1 cellular context compared by ENCODE assay signal in genomic region chr1:234619794-234620247, GRCh38.
TF ChIP-seq lines count a peak whose summit lies in the region.

No MANE protein-coding gene starts in this region.

TF ChIP-seq in HepG2, 621 proteins besides CTCF, POLR2A, EP300 and RAD21 (continued from another document and continues in another):
- TF ChIP-seq, protein P1, sequence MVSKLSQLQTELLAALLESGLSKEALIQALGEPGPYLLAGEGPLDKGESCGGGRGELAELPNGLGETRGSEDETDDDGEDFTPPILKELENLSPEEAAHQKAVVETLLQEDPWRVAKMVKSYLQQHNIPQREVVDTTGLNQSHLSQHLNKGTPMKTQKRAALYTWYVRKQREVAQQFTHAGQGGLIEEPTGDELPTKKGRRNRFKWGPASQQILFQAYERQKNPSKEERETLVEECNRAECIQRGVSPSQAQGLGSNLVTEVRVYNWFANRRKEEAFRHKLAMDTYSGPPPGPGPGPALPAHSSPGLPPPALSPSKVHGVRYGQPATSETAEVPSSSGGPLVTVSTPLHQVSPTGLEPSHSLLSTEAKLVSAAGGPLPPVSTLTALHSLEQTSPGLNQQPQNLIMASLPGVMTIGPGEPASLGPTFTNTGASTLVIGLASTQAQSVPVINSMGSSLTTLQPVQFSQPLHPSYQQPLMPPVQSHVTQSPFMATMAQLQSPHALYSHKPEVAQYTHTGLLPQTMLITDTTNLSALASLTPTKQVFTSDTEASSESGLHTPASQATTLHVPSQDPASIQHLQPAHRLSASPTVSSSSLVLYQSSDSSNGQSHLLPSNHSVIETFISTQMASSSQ (IDR thresholded peaks at IDR 0.05; ENCODE audit: low read depth): peak; percentile 99
- TF ChIP-seq, protein P1 (CRISPR knock-in tag; IDR thresholded peaks at IDR 0.05; ENCODE audit: borderline replicate concordance): peak; percentile 99
- TF ChIP-seq NFAT5 (CRISPR knock-in tag; IDR thresholded peaks at IDR 0.05) (no peak), FOXM1 (CRISPR knock-in tag; IDR thresholded peaks at IDR 0.05) (no peak), PPARG (CRISPR knock-in tag; conservative IDR thresholded peaks at IDR 0.05) (peak; percentile 85), ZNF503 (CRISPR knock-in tag; IDR thresholded peaks at IDR 0.05) (peak; percentile 87), ZNF766 (CRISPR knock-in tag; IDR thresholded peaks at IDR 0.05; ENCODE audit: borderline replicate concordance) (no peak), REPIN1 (CRISPR knock-in tag; IDR thresholded peaks at IDR 0.05; ENCODE audit: borderline replicate concordance, low read depth) (peak; percentile 54; the same call in 1 of the 2 replicates), ZNF7 (CRISPR knock-in tag; IDR thresholded peaks at IDR 0.05) (no peak), ZNF615 (CRISPR knock-in tag; IDR thresholded peaks at IDR 0.05; ENCODE audit: borderline replicate concordance) (no peak), ZBTB20 (CRISPR knock-in tag; IDR thresholded peaks at IDR 0.05; ENCODE audit: borderline replicate concordance, low read depth) (peak; percentile 85; the same call in 1 of the 2 replicates), EHMT2 (IDR thresholded peaks at IDR 0.05; ENCODE audit: borderline replicate concordance, low read depth, low read length) (no peak), YEATS4 (CRISPR knock-in tag; IDR thresholded peaks at IDR 0.05; ENCODE audit: borderline replicate concordance) (no peak), ZFP36L2 (CRISPR knock-in tag; IDR thresholded peaks at IDR 0.05) (no peak), ZNF33B (CRISPR knock-in tag; IDR thresholded peaks at IDR 0.05) (no peak), MXD3 (CRISPR knock-in tag; IDR thresholded peaks at IDR 0.05) (no peak), AHDC1 (CRISPR knock-in tag; IDR thresholded peaks at IDR 0.05; ENCODE audit: borderline replicate concordance) (peak; percentile 58; the same call in 1 of the 2 replicates), ZBTB38 (CRISPR knock-in tag; IDR thresholded peaks at IDR 0.05) (no peak), SMAD9 (CRISPR knock-in tag; IDR thresholded peaks at IDR 0.05) (no peak)
- TF ChIP-seq, protein P2, sequence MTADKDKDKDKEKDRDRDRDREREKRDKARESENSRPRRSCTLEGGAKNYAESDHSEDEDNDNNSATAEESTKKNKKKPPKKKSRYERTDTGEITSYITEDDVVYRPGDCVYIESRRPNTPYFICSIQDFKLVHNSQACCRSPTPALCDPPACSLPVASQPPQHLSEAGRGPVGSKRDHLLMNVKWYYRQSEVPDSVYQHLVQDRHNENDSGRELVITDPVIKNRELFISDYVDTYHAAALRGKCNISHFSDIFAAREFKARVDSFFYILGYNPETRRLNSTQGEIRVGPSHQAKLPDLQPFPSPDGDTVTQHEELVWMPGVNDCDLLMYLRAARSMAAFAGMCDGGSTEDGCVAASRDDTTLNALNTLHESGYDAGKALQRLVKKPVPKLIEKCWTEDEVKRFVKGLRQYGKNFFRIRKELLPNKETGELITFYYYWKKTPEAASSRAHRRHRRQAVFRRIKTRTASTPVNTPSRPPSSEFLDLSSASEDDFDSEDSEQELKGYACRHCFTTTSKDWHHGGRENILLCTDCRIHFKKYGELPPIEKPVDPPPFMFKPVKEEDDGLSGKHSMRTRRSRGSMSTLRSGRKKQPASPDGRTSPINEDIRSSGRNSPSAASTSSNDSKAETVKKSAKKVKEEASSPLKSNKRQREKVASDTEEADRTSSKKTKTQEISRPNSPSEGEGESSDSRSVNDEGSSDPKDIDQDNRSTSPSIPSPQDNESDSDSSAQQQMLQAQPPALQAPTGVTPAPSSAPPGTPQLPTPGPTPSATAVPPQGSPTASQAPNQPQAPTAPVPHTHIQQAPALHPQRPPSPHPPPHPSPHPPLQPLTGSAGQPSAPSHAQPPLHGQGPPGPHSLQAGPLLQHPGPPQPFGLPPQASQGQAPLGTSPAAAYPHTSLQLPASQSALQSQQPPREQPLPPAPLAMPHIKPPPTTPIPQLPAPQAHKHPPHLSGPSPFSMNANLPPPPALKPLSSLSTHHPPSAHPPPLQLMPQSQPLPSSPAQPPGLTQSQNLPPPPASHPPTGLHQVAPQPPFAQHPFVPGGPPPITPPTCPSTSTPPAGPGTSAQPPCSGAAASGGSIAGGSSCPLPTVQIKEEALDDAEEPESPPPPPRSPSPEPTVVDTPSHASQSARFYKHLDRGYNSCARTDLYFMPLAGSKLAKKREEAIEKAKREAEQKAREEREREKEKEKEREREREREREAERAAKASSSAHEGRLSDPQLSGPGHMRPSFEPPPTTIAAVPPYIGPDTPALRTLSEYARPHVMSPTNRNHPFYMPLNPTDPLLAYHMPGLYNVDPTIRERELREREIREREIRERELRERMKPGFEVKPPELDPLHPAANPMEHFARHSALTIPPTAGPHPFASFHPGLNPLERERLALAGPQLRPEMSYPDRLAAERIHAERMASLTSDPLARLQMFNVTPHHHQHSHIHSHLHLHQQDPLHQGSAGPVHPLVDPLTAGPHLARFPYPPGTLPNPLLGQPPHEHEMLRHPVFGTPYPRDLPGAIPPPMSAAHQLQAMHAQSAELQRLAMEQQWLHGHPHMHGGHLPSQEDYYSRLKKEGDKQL (CRISPR knock-in tag; IDR thresholded peaks at IDR 0.05; ENCODE audit: low read depth): peak; percentile 58; the same call in 1 of the 2 replicates
- TF ChIP-seq, protein P3, sequence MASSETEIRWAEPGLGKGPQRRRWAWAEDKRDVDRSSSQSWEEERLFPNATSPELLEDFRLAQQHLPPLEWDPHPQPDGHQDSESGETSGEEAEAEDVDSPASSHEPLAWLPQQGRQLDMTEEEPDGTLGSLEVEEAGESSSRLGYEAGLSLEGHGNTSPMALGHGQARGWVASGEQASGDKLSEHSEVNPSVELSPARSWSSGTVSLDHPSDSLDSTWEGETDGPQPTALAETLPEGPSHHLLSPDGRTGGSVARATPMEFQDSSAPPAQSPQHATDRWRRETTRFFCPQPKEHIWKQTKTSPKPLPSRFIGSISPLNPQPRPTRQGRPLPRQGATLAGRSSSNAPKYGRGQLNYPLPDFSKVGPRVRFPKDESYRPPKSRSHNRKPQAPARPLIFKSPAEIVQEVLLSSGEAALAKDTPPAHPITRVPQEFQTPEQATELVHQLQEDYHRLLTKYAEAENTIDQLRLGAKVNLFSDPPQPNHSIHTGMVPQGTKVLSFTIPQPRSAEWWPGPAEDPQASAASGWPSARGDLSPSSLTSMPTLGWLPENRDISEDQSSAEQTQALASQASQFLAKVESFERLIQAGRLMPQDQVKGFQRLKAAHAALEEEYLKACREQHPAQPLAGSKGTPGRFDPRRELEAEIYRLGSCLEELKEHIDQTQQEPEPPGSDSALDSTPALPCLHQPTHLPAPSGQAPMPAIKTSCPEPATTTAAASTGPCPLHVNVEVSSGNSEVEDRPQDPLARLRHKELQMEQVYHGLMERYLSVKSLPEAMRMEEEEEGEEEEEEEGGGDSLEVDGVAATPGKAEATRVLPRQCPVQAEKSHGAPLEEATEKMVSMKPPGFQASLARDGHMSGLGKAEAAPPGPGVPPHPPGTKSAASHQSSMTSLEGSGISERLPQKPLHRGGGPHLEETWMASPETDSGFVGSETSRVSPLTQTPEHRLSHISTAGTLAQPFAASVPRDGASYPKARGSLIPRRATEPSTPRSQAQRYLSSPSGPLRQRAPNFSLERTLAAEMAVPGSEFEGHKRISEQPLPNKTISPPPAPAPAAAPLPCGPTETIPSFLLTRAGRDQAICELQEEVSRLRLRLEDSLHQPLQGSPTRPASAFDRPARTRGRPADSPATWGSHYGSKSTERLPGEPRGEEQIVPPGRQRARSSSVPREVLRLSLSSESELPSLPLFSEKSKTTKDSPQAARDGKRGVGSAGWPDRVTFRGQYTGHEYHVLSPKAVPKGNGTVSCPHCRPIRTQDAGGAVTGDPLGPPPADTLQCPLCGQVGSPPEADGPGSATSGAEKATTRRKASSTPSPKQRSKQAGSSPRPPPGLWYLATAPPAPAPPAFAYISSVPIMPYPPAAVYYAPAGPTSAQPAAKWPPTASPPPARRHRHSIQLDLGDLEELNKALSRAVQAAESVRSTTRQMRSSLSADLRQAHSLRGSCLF (CRISPR knock-in tag; IDR thresholded peaks at IDR 0.05; ENCODE audit: borderline replicate concordance): no peak
